Comparison of ENCODE assay signal across 20 cellular contexts in the genomic region with DNA sequence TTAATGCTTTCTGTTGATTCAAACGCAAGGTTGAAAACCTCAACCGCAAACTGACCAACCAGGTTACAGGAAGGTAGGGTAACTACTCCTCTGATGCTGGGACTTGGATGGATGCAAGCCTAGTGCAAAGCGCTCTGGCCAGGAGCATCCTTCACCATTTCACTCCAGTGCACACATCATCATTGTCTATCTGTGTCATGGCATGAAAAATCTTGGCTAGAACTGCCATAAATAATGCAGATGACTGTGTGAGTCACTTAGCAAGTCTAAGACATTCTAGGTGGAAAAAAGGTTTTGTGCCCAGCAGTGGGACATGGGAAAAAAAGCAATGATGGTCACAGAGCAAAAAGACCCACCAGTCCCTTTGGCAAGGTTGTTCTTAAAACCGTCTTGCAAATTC.
"Had no signal": no experiment of that assay in that cellular context is flagged by ENCODE, and none has a peak within 500 bp of the region (broad histone marks: within the 10 kb centered on the region; RNA-seq: fewer than 3 reads in every experiment).

No MANE protein-coding gene starts in this region.

- H3K27ac Mint-ChIP-seq: dendritic cell treated with granulocyte-macrophage colony-stimulating factor and Interleukin-4, amounts not matched to agents 40 ng/mL and 50 ng/mL, for 4 days; stimulated activated naive CD8-positive, alpha-beta T cell treated with anti-CD3 and anti-CD28 coated beads, Interleukin-15, Interleukin-2, amounts not matched to agents 100 ng/mL and 50 ng/mL, for 24 hours; T-helper 1 cell treated with Interleukin-12 subunit alpha and Interleukin-12 subunit beta and Interleukin-4 antibody, amounts not matched to agents 30 μg/mL and 1 μg/mL, for 36 hours had no signal

- H3K36me3 ChIP-seq: left lung, right atrium auricular region, tibial nerve had no signal

- H3K9me3 ChIP-seq: left lung, right atrium auricular region, tibial nerve had no signal

- H3K27me3 Mint-ChIP-seq: stimulated activated naive CD8-positive, alpha-beta T cell treated with anti-CD3 and anti-CD28 coated beads, Interleukin-15, Interleukin-2, amounts not matched to agents 100 ng/mL and 50 ng/mL, for 24 hours had no signal

- H3K4me3 ChIP-seq: left lung, right atrium auricular region, tibial nerve had no signal

- H3K27ac ChIP-seq: left lung, right atrium auricular region, tibial nerve had no signal

- H3K4me3 Mint-ChIP-seq: activated T-cell treated with anti-CD3 and anti-CD28 coated beads, Interleukin-2, amount 50 U/mL, for 72 hours; dendritic cell treated with granulocyte-macrophage colony-stimulating factor and Interleukin-4, amounts not matched to agents 40 ng/mL and 50 ng/mL, for 4 days; nephron progenitor cell; stimulated activated naive CD8-positive, alpha-beta T cell treated with anti-CD3 and anti-CD28 coated beads, Interleukin-15, Interleukin-2, amounts not matched to agents 100 ng/mL and 50 ng/mL, for 24 hours; T-helper 1 cell treated with Interleukin-12 subunit alpha and Interleukin-12 subunit beta and Interleukin-4 antibody, amounts not matched to agents 30 μg/mL and 1 μg/mL, for 36 hours had no signal

- H3K27me3 ChIP-seq: left lung, right atrium auricular region, tibial nerve had no signal

- DNase-seq: activated CD4-positive, alpha-beta T cell treated with anti-CD3 and anti-CD28 coated beads, Interleukin-2, amount 50 U/mL, for 1 hour; activated CD4-positive, CD25-positive, alpha-beta regulatory T cell treated with anti-CD3 and anti-CD28 coated beads, Interleukin-2, amount 50 U/mL, for 72 hours; activated CD8-positive, alpha-beta memory T cell treated with anti-CD3 and anti-CD28 coated beads for 24 hours; activated CD8-positive, alpha-beta memory T cell treated with anti-CD3 and anti-CD28 coated beads, Interleukin-2, amount 50 U/mL, for 48 hours; activated effector memory CD4-positive, alpha-beta T cell treated with anti-CD3 and anti-CD28 coated beads, Interleukin-2, amount 50 U/mL, for 16 hours; activated naive CD4-positive, alpha-beta T cell treated with anti-CD3 and anti-CD28 coated beads, Interleukin-2, amount 50 U/mL, for 16 hours; activated T-cell treated with anti-CD3 and anti-CD28 coated beads, Interleukin-2, amount 50 U/mL, for 72 hours; effector CD8-positive, alpha-beta T cell; foreskin melanocyte; kidney; left lung; nephron progenitor cell; occipital lobe; posterior cingulate gyrus; stimulated activated CD4-positive, alpha-beta T cell treated with anti-CD3 and anti-CD28 coated beads, Interleukin-2, amount 100 ng/mL, for 24 hours had no signal

- H3K9me3 Mint-ChIP-seq: activated T-cell treated with anti-CD3 and anti-CD28 coated beads, Interleukin-2, amount 50 U/mL, for 72 hours; dendritic cell treated with granulocyte-macrophage colony-stimulating factor and Interleukin-4, amounts not matched to agents 40 ng/mL and 50 ng/mL, for 4 days; stimulated activated naive CD8-positive, alpha-beta T cell treated with anti-CD3 and anti-CD28 coated beads, Interleukin-15, Interleukin-2, amounts not matched to agents 100 ng/mL and 50 ng/mL, for 24 hours; T-helper 1 cell treated with Interleukin-12 subunit alpha and Interleukin-12 subunit beta and Interleukin-4 antibody, amounts not matched to agents 30 μg/mL and 1 μg/mL, for 36 hours had no signal

- ATAC-seq: activated T-cell treated with anti-CD3 and anti-CD28 coated beads, Interleukin-2, amount 50 U/mL, for 72 hours; left lung had no signal
